In the genomic region with DNA sequence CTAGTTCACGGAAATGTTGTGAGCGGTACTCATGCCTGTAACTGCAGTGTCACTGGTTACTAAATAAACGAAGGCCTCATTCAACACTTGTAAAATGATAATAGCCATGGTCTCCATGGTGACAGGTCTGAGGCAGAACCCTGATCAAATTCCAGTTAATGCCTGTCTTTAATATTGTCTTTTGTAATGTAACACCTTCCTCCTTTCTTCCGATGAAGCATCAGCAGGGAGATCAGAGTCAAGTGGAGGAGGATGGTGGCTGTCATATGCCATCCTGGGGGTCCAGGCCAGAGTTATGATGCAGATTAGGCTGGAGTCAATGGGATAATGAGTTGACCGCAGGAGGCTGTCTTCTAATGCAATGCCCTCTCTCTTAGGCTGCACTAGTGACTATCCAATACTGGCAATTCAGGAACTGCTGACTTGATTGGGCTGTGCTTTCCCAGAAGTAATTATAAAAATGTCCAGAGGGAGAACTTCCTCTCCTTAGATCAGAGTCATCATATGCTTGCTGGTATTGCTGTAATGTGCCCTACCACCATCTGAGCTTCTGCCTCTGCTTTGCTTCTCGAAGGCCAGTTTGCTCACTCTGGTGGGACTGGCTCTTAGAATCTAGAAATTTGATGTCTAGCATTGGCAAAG, we compare ENCODE assay signal across 1 cellular context.
TF ChIP-seq lines count a peak whose summit lies in the region.

No MANE protein-coding gene starts in this region.

TF ChIP-seq in HEK293, 187 proteins besides CTCF, POLR2A, EP300 and RAD21 (continued from another document and continues in another):
- TF ChIP-seq, protein P1, sequence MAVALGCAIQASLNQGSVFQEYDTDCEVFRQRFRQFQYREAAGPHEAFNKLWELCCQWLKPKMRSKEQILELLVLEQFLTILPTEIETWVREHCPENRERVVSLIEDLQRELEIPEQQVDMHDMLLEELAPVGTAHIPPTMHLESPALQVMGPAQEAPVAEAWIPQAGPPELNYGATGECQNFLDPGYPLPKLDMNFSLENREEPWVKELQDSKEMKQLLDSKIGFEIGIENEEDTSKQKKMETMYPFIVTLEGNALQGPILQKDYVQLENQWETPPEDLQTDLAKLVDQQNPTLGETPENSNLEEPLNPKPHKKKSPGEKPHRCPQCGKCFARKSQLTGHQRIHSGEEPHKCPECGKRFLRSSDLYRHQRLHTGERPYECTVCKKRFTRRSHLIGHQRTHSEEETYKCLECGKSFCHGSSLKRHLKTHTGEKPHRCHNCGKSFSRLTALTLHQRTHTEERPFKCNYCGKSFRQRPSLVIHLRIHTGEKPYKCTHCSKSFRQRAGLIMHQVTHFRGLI (tag by site-specific recombination; IDR thresholded peaks at IDR 0.05): no peak
- no peak for TF ChIP-seq ZNF530 (tag by site-specific recombination; IDR thresholded peaks at IDR 0.05; ENCODE audit: low read depth)
- no peak for TF ChIP-seq ZNF274 (IDR thresholded peaks at IDR 0.05; ENCODE audit: low read length)
- no peak for TF ChIP-seq ZNF274 (tag by site-specific recombination; IDR thresholded peaks at IDR 0.05; ENCODE audit: borderline replicate concordance)
- no peak for TF ChIP-seq ZSCAN30 (tag by site-specific recombination; IDR thresholded peaks at IDR 0.05)
- peak; percentile 66 for TF ChIP-seq FEZF1 (tag by site-specific recombination; IDR thresholded peaks at IDR 0.05)
- no peak for TF ChIP-seq MEIS1 (CRISPR knock-in tag; IDR thresholded peaks at IDR 0.05; ENCODE audit: borderline replicate concordance)
- no peak for TF ChIP-seq ZNF266 (tag by site-specific recombination; IDR thresholded peaks at IDR 0.05; ENCODE audit: low read depth)
- TF ChIP-seq ZNF24 (tag by site-specific recombination; IDR thresholded peaks at IDR 0.05): 0 out of 2 replicates have a peak, but pooled peaks have one; percentile 48
- no peak for TF ChIP-seq ZNF830 (tag by site-specific recombination; IDR thresholded peaks at IDR 0.05; ENCODE audit: low read depth)
- TF ChIP-seq ZSCAN23 (tag by site-specific recombination; IDR thresholded peaks at IDR 0.05): no peak
- no peak for TF ChIP-seq ZFP3 (tag by site-specific recombination; IDR thresholded peaks at IDR 0.05; ENCODE audit: low read depth)
- TF ChIP-seq, protein P2, sequence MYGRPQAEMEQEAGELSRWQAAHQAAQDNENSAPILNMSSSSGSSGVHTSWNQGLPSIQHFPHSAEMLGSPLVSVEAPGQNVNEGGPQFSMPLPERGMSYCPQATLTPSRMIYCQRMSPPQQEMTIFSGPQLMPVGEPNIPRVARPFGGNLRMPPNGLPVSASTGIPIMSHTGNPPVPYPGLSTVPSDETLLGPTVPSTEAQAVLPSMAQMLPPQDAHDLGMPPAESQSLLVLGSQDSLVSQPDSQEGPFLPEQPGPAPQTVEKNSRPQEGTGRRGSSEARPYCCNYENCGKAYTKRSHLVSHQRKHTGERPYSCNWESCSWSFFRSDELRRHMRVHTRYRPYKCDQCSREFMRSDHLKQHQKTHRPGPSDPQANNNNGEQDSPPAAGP (tag by site-specific recombination; IDR thresholded peaks at IDR 0.05): no peak
- no peak for TF ChIP-seq ZNF146 (tag by site-specific recombination; IDR thresholded peaks at IDR 0.05)
- no peak for TF ChIP-seq KLF7 (tag by site-specific recombination; IDR thresholded peaks at IDR 0.05; ENCODE audit: borderline replicate concordance)
- no peak for TF ChIP-seq KLF10 (tag by site-specific recombination; IDR thresholded peaks at IDR 0.05)
- TF ChIP-seq MYNN (tag by site-specific recombination; IDR thresholded peaks at IDR 0.05; ENCODE audit: borderline replicate concordance): no peak
- peak; percentile 63 for TF ChIP-seq ZNF10 (tag by site-specific recombination; IDR thresholded peaks at IDR 0.05)
- TF ChIP-seq KLF8 (tag by site-specific recombination; IDR thresholded peaks at IDR 0.05): peak; percentile 35; the same call in 1 of the 2 replicates
- TF ChIP-seq ZNF302 (tag by site-specific recombination; IDR thresholded peaks at IDR 0.05; ENCODE audit: low read depth): no peak
- TF ChIP-seq ZNF292 (tag by site-specific recombination; IDR thresholded peaks at IDR 0.05; ENCODE audit: borderline replicate concordance, low read depth): no peak
- no peak for TF ChIP-seq YY1 (tag by site-specific recombination; IDR thresholded peaks at IDR 0.05)
- TF ChIP-seq ZNF624 (tag by site-specific recombination; IDR thresholded peaks at IDR 0.05): no peak
- TF ChIP-seq HOXC10 (CRISPR knock-in tag; IDR thresholded peaks at IDR 0.05): no peak
- TF ChIP-seq KLF16 (tag by site-specific recombination; IDR thresholded peaks at IDR 0.05): no peak
- TF ChIP-seq ZNF610 (tag by site-specific recombination; IDR thresholded peaks at IDR 0.05; ENCODE audit: borderline replicate concordance): no peak
- no peak for TF ChIP-seq ZNF548 (tag by site-specific recombination; IDR thresholded peaks at IDR 0.05)
- TF ChIP-seq ZNF792 (tag by site-specific recombination; IDR thresholded peaks at IDR 0.05): no peak
- TF ChIP-seq ZNF529 (tag by site-specific recombination; IDR thresholded peaks at IDR 0.05; ENCODE audit: insufficient replicate concordance): no peak
- no peak for TF ChIP-seq SP7 (tag by site-specific recombination; IDR thresholded peaks at IDR 0.05)
- TF ChIP-seq ZFP37 (tag by site-specific recombination; IDR thresholded peaks at IDR 0.05): no peak
- peak; percentile 89 for TF ChIP-seq WT1 (tag by site-specific recombination; IDR thresholded peaks at IDR 0.05)
- TF ChIP-seq, protein P3, sequence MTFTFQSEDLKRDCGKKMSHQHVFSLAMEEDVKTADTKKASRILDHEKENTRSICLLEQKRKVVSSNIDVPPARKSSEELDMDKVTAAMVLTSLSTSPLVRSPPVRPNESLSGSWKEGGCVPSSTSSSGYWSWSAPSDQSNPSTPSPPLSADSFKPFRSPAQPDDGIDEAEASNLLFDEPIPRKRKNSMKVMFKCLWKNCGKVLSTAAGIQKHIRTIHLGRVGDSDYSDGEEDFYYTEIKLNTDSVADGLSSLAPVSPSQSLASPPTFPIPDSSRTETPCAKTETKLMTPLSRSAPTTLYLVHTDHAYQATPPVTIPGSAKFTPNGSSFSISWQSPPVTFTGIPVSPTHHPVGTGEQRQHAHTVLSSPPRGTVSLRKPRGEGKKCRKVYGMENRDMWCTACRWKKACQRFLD (tag by site-specific recombination; IDR thresholded peaks at IDR 0.05): no peak
- TF ChIP-seq, protein P4, sequence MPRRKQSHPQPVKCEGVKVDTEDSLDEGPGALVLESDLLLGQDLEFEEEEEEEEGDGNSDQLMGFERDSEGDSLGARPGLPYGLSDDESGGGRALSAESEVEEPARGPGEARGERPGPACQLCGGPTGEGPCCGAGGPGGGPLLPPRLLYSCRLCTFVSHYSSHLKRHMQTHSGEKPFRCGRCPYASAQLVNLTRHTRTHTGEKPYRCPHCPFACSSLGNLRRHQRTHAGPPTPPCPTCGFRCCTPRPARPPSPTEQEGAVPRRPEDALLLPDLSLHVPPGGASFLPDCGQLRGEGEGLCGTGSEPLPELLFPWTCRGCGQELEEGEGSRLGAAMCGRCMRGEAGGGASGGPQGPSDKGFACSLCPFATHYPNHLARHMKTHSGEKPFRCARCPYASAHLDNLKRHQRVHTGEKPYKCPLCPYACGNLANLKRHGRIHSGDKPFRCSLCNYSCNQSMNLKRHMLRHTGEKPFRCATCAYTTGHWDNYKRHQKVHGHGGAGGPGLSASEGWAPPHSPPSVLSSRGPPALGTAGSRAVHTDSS (tag by site-specific recombination; IDR thresholded peaks at IDR 0.05): peak; percentile 71
- no peak for TF ChIP-seq ZNF248 (tag by site-specific recombination; IDR thresholded peaks at IDR 0.05)
- peak; percentile 84 for TF ChIP-seq OSR2 (tag by site-specific recombination; IDR thresholded peaks at IDR 0.05)
- TF ChIP-seq, protein P5, sequence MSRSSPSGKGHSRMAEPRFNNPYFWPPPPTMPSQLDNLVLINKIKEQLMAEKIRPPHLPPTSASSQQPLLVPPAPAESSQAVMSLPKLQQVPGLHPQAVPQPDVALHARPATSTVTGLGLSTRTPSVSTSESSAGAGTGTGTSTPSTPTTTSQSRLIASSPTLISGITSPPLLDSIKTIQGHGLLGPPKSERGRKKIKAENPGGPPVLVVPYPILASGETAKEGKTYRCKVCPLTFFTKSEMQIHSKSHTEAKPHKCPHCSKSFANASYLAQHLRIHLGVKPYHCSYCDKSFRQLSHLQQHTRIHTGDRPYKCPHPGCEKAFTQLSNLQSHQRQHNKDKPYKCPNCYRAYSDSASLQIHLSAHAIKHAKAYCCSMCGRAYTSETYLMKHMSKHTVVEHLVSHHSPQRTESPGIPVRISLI (tag by site-specific recombination; IDR thresholded peaks at IDR 0.05): no peak
- TF ChIP-seq, protein P6, sequence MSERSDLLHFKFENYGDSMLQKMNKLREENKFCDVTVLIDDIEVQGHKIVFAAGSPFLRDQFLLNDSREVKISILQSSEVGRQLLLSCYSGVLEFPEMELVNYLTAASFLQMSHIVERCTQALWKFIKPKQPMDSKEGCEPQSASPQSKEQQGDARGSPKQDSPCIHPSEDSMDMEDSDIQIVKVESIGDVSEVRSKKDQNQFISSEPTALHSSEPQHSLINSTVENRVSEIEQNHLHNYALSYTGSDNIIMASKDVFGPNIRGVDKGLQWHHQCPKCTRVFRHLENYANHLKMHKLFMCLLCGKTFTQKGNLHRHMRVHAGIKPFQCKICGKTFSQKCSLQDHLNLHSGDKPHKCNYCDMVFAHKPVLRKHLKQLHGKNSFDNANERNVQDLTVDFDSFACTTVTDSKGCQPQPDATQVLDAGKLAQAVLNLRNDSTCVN (tag by site-specific recombination; optimal IDR thresholded peaks at IDR 0.05): no peak
- TF ChIP-seq, protein P7, sequence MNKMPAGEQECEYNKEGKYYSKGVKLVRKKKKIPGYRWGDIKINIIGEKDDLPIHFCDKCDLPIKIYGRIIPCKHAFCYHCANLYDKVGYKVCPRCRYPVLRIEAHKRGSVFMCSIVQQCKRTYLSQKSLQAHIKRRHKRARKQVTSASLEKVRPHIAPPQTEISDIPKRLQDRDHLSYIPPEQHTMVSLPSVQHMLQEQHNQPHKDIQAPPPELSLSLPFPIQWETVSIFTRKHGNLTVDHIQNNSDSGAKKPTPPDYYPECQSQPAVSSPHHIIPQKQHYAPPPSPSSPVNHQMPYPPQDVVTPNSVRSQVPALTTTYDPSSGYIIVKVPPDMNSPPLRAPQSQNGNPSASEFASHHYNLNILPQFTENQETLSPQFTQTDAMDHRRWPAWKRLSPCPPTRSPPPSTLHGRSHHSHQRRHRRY (tag by site-specific recombination; IDR thresholded peaks at IDR 0.05): no peak
- TF ChIP-seq, protein P8, sequence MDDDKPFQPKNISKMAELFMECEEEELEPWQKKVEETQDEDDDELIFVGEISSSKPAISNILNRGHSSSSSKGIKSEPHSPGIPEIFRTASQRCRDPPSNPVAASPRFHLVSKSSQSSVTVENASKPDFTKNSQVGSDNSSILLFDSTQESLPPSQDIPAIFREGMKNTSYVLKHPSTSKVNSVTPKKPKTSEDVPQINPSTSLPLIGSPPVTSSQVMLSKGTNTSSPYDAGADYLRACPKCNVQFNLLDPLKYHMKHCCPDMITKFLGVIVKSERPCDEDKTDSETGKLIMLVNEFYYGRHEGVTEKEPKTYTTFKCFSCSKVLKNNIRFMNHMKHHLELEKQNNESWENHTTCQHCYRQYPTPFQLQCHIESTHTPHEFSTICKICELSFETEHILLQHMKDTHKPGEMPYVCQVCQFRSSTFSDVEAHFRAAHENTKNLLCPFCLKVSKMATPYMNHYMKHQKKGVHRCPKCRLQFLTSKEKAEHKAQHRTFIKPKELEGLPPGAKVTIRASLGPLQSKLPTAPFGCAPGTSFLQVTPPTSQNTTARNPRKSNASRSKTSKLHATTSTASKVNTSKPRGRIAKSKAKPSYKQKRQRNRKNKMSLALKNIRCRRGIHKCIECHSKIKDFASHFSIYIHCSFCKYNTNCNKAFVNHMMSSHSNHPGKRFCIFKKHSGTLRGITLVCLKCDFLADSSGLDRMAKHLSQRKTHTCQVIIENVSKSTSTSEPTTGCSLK (tag by site-specific recombination; IDR thresholded peaks at IDR 0.05): no peak
- TF ChIP-seq, protein P9, sequence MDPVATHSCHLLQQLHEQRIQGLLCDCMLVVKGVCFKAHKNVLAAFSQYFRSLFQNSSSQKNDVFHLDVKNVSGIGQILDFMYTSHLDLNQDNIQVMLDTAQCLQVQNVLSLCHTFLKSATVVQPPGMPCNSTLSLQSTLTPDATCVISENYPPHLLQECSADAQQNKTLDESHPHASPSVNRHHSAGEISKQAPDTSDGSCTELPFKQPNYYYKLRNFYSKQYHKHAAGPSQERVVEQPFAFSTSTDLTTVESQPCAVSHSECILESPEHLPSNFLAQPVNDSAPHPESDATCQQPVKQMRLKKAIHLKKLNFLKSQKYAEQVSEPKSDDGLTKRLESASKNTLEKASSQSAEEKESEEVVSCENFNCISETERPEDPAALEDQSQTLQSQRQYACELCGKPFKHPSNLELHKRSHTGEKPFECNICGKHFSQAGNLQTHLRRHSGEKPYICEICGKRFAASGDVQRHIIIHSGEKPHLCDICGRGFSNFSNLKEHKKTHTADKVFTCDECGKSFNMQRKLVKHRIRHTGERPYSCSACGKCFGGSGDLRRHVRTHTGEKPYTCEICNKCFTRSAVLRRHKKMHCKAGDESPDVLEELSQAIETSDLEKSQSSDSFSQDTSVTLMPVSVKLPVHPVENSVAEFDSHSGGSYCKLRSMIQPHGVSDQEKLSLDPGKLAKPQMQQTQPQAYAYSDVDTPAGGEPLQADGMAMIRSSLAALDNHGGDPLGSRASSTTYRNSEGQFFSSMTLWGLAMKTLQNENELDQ (tag by site-specific recombination; IDR thresholded peaks at IDR 0.05; ENCODE audit: low read depth): no peak
- no peak for TF ChIP-seq ZNF416 (tag by site-specific recombination; IDR thresholded peaks at IDR 0.05)
- TF ChIP-seq, protein P10, sequence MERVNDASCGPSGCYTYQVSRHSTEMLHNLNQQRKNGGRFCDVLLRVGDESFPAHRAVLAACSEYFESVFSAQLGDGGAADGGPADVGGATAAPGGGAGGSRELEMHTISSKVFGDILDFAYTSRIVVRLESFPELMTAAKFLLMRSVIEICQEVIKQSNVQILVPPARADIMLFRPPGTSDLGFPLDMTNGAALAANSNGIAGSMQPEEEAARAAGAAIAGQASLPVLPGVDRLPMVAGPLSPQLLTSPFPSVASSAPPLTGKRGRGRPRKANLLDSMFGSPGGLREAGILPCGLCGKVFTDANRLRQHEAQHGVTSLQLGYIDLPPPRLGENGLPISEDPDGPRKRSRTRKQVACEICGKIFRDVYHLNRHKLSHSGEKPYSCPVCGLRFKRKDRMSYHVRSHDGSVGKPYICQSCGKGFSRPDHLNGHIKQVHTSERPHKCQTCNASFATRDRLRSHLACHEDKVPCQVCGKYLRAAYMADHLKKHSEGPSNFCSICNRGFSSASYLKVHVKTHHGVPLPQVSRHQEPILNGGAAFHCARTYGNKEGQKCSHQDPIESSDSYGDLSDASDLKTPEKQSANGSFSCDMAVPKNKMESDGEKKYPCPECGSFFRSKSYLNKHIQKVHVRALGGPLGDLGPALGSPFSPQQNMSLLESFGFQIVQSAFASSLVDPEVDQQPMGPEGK (tag by site-specific recombination; IDR thresholded peaks at IDR 0.05): peak; percentile 53
- peak; percentile 76 for TF ChIP-seq ZNF629 (tag by site-specific recombination; IDR thresholded peaks at IDR 0.05)
- TF ChIP-seq ZSCAN16 (tag by site-specific recombination; IDR thresholded peaks at IDR 0.05): no peak
- TF ChIP-seq ZNF16 (tag by site-specific recombination; IDR thresholded peaks at IDR 0.05; ENCODE audit: low read depth): no peak
- no peak for TF ChIP-seq GFI1B (tag by site-specific recombination; IDR thresholded peaks at IDR 0.05)
- TF ChIP-seq ZNF221 (tag by site-specific recombination; IDR thresholded peaks at IDR 0.05; ENCODE audit: borderline replicate concordance): no peak
- no peak for TF ChIP-seq ZNF658 (tag by site-specific recombination; IDR thresholded peaks at IDR 0.05)
- TF ChIP-seq ZNF140 (tag by site-specific recombination; IDR thresholded peaks at IDR 0.05): no peak
- no peak for TF ChIP-seq YY2 (tag by site-specific recombination; IDR thresholded peaks at IDR 0.05)
- TF ChIP-seq PRDM1 (tag by site-specific recombination; IDR thresholded peaks at IDR 0.05): no peak
- no peak for TF ChIP-seq ZNF837 (tag by site-specific recombination; IDR thresholded peaks at IDR 0.05)
